1 cellular context compared by ENCODE assay signal in genomic region chr13:91087276-91087675, GRCh38.
TF ChIP-seq lines count a peak whose summit lies in the region.

No MANE protein-coding gene starts in this region.

TF ChIP-seq in WTC11, 78 proteins besides CTCF, POLR2A, EP300 and RAD21 (continued from another document):
- no peak for TF ChIP-seq ZNF532 (CRISPR knock-in tag; IDR thresholded peaks at IDR 0.05; ENCODE audit: borderline replicate concordance)
- TF ChIP-seq, protein P1, sequence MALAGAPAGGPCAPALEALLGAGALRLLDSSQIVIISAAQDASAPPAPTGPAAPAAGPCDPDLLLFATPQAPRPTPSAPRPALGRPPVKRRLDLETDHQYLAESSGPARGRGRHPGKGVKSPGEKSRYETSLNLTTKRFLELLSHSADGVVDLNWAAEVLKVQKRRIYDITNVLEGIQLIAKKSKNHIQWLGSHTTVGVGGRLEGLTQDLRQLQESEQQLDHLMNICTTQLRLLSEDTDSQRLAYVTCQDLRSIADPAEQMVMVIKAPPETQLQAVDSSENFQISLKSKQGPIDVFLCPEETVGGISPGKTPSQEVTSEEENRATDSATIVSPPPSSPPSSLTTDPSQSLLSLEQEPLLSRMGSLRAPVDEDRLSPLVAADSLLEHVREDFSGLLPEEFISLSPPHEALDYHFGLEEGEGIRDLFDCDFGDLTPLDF (CRISPR knock-in tag; IDR thresholded peaks at IDR 0.05) = no peak
- TF ChIP-seq, protein P2, sequence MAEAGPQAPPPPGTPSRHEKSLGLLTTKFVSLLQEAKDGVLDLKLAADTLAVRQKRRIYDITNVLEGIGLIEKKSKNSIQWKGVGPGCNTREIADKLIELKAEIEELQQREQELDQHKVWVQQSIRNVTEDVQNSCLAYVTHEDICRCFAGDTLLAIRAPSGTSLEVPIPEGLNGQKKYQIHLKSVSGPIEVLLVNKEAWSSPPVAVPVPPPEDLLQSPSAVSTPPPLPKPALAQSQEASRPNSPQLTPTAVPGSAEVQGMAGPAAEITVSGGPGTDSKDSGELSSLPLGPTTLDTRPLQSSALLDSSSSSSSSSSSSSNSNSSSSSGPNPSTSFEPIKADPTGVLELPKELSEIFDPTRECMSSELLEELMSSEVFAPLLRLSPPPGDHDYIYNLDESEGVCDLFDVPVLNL (CRISPR knock-in tag; IDR thresholded peaks at IDR 0.05; ENCODE audit: borderline replicate concordance, low read depth) = no peak
